In genomic region chr3:126959921-126960603, GRCh38 we compare ENCODE assay signal across 1 cellular context.
TF ChIP-seq lines count a peak whose summit lies in the region.

No MANE protein-coding gene starts in this region.

TF ChIP-seq in HepG2, 621 proteins besides CTCF, POLR2A, EP300 and RAD21 (continued from another document):
- TF ChIP-seq, protein P1, sequence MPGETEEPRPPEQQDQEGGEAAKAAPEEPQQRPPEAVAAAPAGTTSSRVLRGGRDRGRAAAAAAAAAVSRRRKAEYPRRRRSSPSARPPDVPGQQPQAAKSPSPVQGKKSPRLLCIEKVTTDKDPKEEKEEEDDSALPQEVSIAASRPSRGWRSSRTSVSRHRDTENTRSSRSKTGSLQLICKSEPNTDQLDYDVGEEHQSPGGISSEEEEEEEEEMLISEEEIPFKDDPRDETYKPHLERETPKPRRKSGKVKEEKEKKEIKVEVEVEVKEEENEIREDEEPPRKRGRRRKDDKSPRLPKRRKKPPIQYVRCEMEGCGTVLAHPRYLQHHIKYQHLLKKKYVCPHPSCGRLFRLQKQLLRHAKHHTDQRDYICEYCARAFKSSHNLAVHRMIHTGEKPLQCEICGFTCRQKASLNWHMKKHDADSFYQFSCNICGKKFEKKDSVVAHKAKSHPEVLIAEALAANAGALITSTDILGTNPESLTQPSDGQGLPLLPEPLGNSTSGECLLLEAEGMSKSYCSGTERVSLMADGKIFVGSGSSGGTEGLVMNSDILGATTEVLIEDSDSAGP (CRISPR knock-in tag; IDR thresholded peaks at IDR 0.05; ENCODE audit: borderline replicate concordance) = 0 out of 2 replicates have a peak, but pooled peaks have one; percentile 22
- TF ChIP-seq HOXA3 (CRISPR knock-in tag; IDR thresholded peaks at IDR 0.05) (no peak), ZNF510 (CRISPR knock-in tag; IDR thresholded peaks at IDR 0.05; ENCODE audit: low read depth) (no peak), TCF7 (IDR thresholded peaks at IDR 0.05; ENCODE audit: low read depth) (no peak), SNRNP70 (IDR thresholded peaks at IDR 0.05; ENCODE audit: low read depth, low read length) (no peak), RARA (CRISPR knock-in tag; IDR thresholded peaks at IDR 0.05) (no peak), ZFY (CRISPR knock-in tag; IDR thresholded peaks at IDR 0.05) (no peak), SAP130 (CRISPR knock-in tag; IDR thresholded peaks at IDR 0.05; ENCODE audit: low read depth) (no peak), ZXDC (CRISPR knock-in tag; IDR thresholded peaks at IDR 0.05) (no peak), ZNF430 (CRISPR knock-in tag; IDR thresholded peaks at IDR 0.05) (no peak), ZNF704 (CRISPR knock-in tag; IDR thresholded peaks at IDR 0.05; ENCODE audit: borderline replicate concordance) (no peak), ZNF619 (CRISPR knock-in tag; IDR thresholded peaks at IDR 0.05) (no peak), ZNF687 (CRISPR knock-in tag; IDR thresholded peaks at IDR 0.05) (peak; percentile 36), NONO (IDR thresholded peaks at IDR 0.05) (no peak), NONO (CRISPR knock-in tag; conservative IDR thresholded peaks at IDR 0.05) (no peak), ZNF513 (CRISPR knock-in tag; conservative IDR thresholded peaks at IDR 0.05) (no peak), HDAC2 (CRISPR knock-in tag; IDR thresholded peaks at IDR 0.05) (no peak), ZBTB33 (CRISPR knock-in tag; IDR thresholded peaks at IDR 0.05) (peak; percentile 76)
- TF ChIP-seq, protein P2, sequence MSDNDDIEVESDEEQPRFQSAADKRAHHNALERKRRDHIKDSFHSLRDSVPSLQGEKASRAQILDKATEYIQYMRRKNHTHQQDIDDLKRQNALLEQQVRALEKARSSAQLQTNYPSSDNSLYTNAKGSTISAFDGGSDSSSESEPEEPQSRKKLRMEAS (IDR thresholded peaks at IDR 0.05) = peak; percentile 74; the same call in 1 of the 2 replicates
